In genomic region chr2:117973498-117974082, GRCh38 we compare ENCODE assay signal across 1 cellular context.
TF ChIP-seq lines count a peak whose summit lies in the region.

No MANE protein-coding gene starts in this region.

TF ChIP-seq in SK-N-SH, 30 proteins besides CTCF, POLR2A, EP300 and RAD21 (continued from another document):
- TF ChIP-seq ZBTB33 (IDR thresholded peaks at IDR 0.05; ENCODE audit: borderline replicate concordance, low read depth): no peak
- no peak for TF ChIP-seq TEAD4 (IDR thresholded peaks at IDR 0.05; ENCODE audit: borderline replicate concordance, insufficient read depth)
- TF ChIP-seq REST (IDR thresholded peaks at IDR 0.05; ENCODE audit: low read depth, low read length): no peak
- no peak for TF ChIP-seq MAX (IDR thresholded peaks at IDR 0.05; ENCODE audit: low read depth)
TF ChIP-seq in SK-N-SH: peak in this region for 3.
